ENCODE assay signal across 8 cellular contexts in the genomic region with DNA sequence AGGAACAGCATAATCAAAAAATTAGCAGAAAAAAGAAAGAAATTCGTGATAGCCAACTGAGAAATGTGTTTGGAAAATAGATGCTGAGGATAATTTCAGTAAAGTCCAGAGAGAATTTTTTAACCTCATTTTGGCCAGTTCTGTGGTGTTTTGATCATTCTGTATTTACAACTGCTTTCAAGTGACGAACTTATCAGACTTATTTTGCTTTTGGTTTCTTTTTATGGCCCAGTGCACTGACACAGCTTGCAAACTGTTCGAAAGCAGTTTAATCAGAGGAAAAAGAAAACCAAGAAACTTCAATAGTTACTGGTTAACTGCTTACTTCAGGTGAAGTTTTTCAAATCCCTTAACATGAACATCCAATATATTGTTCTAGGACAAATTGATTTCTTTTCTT. TPM values are rescaled to one million over a fixed set of nuclear protein-coding genes. Genes with fewer than 3 reads are reported as not detected.
DNase-seq lines count a peak whose midpoint lies in the region; ATAC-seq and TF ChIP-seq lines count a peak whose summit lies in the region.

No MANE protein-coding gene starts in this region.

- TF ChIP-seq CTCF in RWPE2 (IDR thresholded peaks at IDR 0.05; ENCODE audit: poor library complexity, severe bottlenecking) = no peak
- no peak for TF ChIP-seq CTCF in tibial artery (IDR thresholded peaks at IDR 0.05)

- H3K27me3 Mint-ChIP-seq in activated naive CD4-positive, alpha-beta T cell treated with anti-CD3 and anti-CD28 coated beads for 36 hours (ENCODE audit: low read depth) = no peaks in the 10 kb centered on the region

- CTCF ChIA-PET in activated naive CD4-positive, alpha-beta T cell treated with anti-CD3 and anti-CD28 coated beads for 36 hours (lab: Charles Lee) = interaction anchor here (1.1 to 2.6 kb wide), 2 partner anchors 32 to 64 kb away, joined by 6 to 13 read pairs; no protein-coding TSS in a partner anchor

- H3K4me1 ChIP-seq in RWPE2 (ENCODE audit: insufficient read depth, poor library complexity, severe bottlenecking) (peaks cover 30% of the 10 kb centered on the region), right cardiac atrium (ENCODE audit: control insufficient read depth, insufficient read depth, low read length) (no peaks in the 10 kb centered on the region), tibial artery (peaks cover 0 to 44% (median 20%) of the 10 kb centered on the region in 4 donors)

- WGBS in right cardiac atrium = 15% methylated on average over 3 of the region's 3 CpGs

- ATAC-seq in RWPE2 (ENCODE audit: low read depth) (no peak), right cardiac atrium (no peak)

- H3K4me3 ChIP-seq in RWPE2 (ENCODE audit: severe bottlenecking) (peak overlapping the region; percentile 75), right cardiac atrium (ENCODE audit: low read length) (peak overlapping the region; percentile 72), tibial artery (peak overlapping the region; percentile 73 to 95)

- no peaks in the 10 kb centered on the region for H3K9me3 Mint-ChIP-seq in activated naive CD4-positive, alpha-beta T cell treated with anti-CD3 and anti-CD28 coated beads for 36 hours

- H3K9me3 ChIP-seq in RWPE2 (ENCODE audit: severe bottlenecking) (no peaks in the 10 kb centered on the region), right cardiac atrium (ENCODE audit: control insufficient read depth, low read length) (no peaks in the 10 kb centered on the region), tibial artery (no peaks in the 10 kb centered on the region)

- no peaks in the 10 kb centered on the region for H3K27me3 ChIP-seq in RWPE2 (ENCODE audit: insufficient read depth, poor library complexity, severe bottlenecking)
- H3K27me3 ChIP-seq in right cardiac atrium (ENCODE audit: control insufficient read depth, insufficient read depth) = no peaks in the 10 kb centered on the region
- H3K27me3 ChIP-seq in tibial artery = no peaks in the 10 kb centered on the region

- H3K36me3 Mint-ChIP-seq in activated naive CD4-positive, alpha-beta T cell treated with anti-CD3 and anti-CD28 coated beads for 36 hours (ENCODE audit: low read depth) = peaks cover 18% of the 10 kb centered on the region

- intact Hi-C loops in activated naive CD4-positive, alpha-beta T cell treated with anti-CD3 and anti-CD28 coated beads for 36 hours (cut with micrococcal nuclease) = no loop called here
- intact Hi-C loops in right cardiac atrium (cut with DNase I) = no loop called here
- intact Hi-C loops in tibial artery (cut with DNase I; ENCODE audit: low total_unique reads) = no loop called here

- peak overlapping the region; percentile 86 for H3K27ac Mint-ChIP-seq in activated naive CD4-positive, alpha-beta T cell treated with anti-CD3 and anti-CD28 coated beads for 36 hours

- H3K4me3 Mint-ChIP-seq in activated naive CD4-positive, alpha-beta T cell treated with anti-CD3 and anti-CD28 coated beads for 36 hours = peak overlapping the region; percentile 92

- H3K27ac ChIP-seq in RWPE2 (ENCODE audit: poor library complexity, severe bottlenecking) = peak overlapping the region; percentile 73
- H3K27ac ChIP-seq in right cardiac atrium (ENCODE audit: low read length) = no peak overlapping the region
- H3K27ac ChIP-seq in tibial artery = peak overlapping the region; percentile 78 to 86

- peaks cover 50% of the 10 kb centered on the region for H3K4me1 Mint-ChIP-seq in activated naive CD4-positive, alpha-beta T cell treated with anti-CD3 and anti-CD28 coated beads for 36 hours (ENCODE audit: low read depth)

- H3K36me3 ChIP-seq in RWPE2 (ENCODE audit: low read depth) = peaks cover 33% of the 10 kb centered on the region
- H3K36me3 ChIP-seq in tibial artery = peaks cover 10 to 13% (median 13%) of the 10 kb centered on the region in 3 donors

- DNase-seq in activated naive CD4-positive, alpha-beta T cell treated with anti-CD3 and anti-CD28 coated beads for 36 hours = no peak
- no peak for DNase-seq in activated naive CD4-positive, alpha-beta T cell treated with anti-CD3 and anti-CD28 coated beads, Interleukin-2, amount 50 U/mL, for 16 hours
- DNase-seq in RWPE2 (ENCODE audit: low spot score) (no peak), right cardiac atrium (no peak), tibial artery (no peak), islet precursor cell (no peak), NCI-H2196 treated with DMSO at 0.1 percent for 48 hours (lab: John Stamatoyannopoulos, UW; ENCODE audit: unreplicated experiment) (no peak), cerebellar cortex (ENCODE audit: low spot score) (no peak)

RNA-seq across cellular contexts. Expression of a gene that starts 1.9 kb away (rescaled TPM):
- 100 to 1,000 TPM; 133 to 136 TPM for total RNA-seq in activated naive CD4-positive, alpha-beta T cell treated with anti-CD3 and anti-CD28 coated beads for 36 hours
- 100 to 1,000 TPM; 370 to 452 (median 422) TPM for total RNA-seq in right cardiac atrium
- polyA plus RNA-seq in right cardiac atrium = 605 TPM

RNA-seq across cellular contexts. Expression of a gene that starts 2.1 kb away (rescaled TPM):
- total RNA-seq in activated naive CD4-positive, alpha-beta T cell treated with anti-CD3 and anti-CD28 coated beads for 36 hours = 1 to 10 TPM; 3.6 to 4.0 TPM
- total RNA-seq in right cardiac atrium = 1 to 10 TPM; 8.1 to 9.8 (median 8.6) TPM
- polyA plus RNA-seq in right cardiac atrium = 6.1 TPM

RNA-seq across cellular contexts. Expression of a gene that starts 28.7 kb away (rescaled TPM):
- total RNA-seq in activated naive CD4-positive, alpha-beta T cell treated with anti-CD3 and anti-CD28 coated beads for 36 hours = not detected
- total RNA-seq in right cardiac atrium = 10 to 100 TPM in 3 of 4 donors, 1 to 10 TPM in 1; 6.3 to 51.1 (median 30.8) TPM
- polyA plus RNA-seq in right cardiac atrium = 47.6 TPM

RNA-seq across cellular contexts. Expression of a gene that starts 51.4 kb away (rescaled TPM):
- total RNA-seq in activated naive CD4-positive, alpha-beta T cell treated with anti-CD3 and anti-CD28 coated beads for 36 hours = 10 to 100 TPM; 61.1 to 62.8 TPM
- total RNA-seq in right cardiac atrium = 10 to 100 TPM; 29.7 to 41.8 (median 36.7) TPM
- 61.0 TPM for polyA plus RNA-seq in right cardiac atrium

Comparison
In these comparisons a context has a peak if more than half of its experiments do, and no peak if none do; other contexts are left out.
1. RNA of a gene that starts 28.7 kb away (total RNA-seq): 6.3 to 51.1 TPM in right cardiac atrium; not detected in activated naive CD4-positive, alpha-beta T cell treated with anti-CD3 and anti-CD28 coated beads for 36 hours; every median in the first group is over 4 times any median in the second.
2. Peak in every context shown above with its lines, with median percentiles within 50 percentile points of each other: H3K4me3 ChIP-seq.